ENCODE assay signal across 19 cellular contexts in the genomic region with DNA sequence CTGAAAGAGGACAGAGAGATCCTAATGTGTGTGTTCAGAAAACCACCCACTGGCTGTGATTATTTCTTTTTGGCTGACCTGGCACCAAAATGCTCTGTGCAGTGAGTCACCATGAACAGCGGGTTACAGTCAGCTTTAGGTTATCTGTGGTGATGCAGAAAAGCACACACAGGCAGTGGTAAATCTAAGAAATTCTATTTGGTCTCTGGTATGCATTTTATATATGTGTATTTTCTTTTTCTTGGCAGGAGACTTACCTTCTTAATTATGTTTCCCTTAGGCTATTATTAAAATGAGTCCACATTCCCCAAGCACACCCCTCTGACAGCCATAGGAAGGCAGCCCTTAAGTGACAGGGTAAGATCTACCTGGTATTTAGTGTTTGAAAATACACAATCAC.
DNase-seq lines count a peak whose midpoint lies in the region; TF ChIP-seq lines count a peak whose summit lies in the region.
"Had no signal": no experiment of that assay in that cellular context is flagged by ENCODE, and none has a peak within 500 bp of the region (broad histone marks: within the 10 kb centered on the region; RNA-seq: fewer than 3 reads in every experiment).

No MANE protein-coding gene starts in this region.

- no peaks in the 10 kb centered on the region for H3K9me2 ChIP-seq in GM23248 (ENCODE audit: insufficient read depth)

- H3K9ac ChIP-seq in GM23248, result no peak overlapping the region
- no peak overlapping the region for H3K9ac ChIP-seq in smooth muscle cell (ENCODE audit: low read depth)

- H3K9me3 ChIP-seq in GM23248 (ENCODE audit: low read depth), result no peaks in the 10 kb centered on the region
- H3K9me3 ChIP-seq in smooth muscle cell (replicated peaks; ENCODE audit: low read depth), result no peaks in the 10 kb centered on the region
- H3K9me3 ChIP-seq: HAP-1 had no signal

- no peaks in the 10 kb centered on the region for H3K79me2 ChIP-seq in GM23248 (ENCODE audit: insufficient read depth)
- H3K79me2 ChIP-seq in smooth muscle cell (ENCODE audit: low read depth), result no peaks in the 10 kb centered on the region

- H3K36me3 ChIP-seq in GM23248 (ENCODE audit: low read depth), result no peaks in the 10 kb centered on the region
- H3K36me3 ChIP-seq in smooth muscle cell (ENCODE audit: low read depth), result no peaks in the 10 kb centered on the region
- peaks cover 18% of the 10 kb centered on the region for H3K36me3 ChIP-seq in H7 (replicated peaks; ENCODE audit: control insufficient read depth, insufficient read depth, low read length)

- H3F3A ChIP-seq in GM23248 (ENCODE audit: insufficient read depth) (0 out of 2 replicates have a peak, but pooled peaks cover 7% of the 10 kb centered on the region), smooth muscle cell (ENCODE audit: low read depth) (no peaks in the 10 kb centered on the region)

- no peaks in the 10 kb centered on the region for H3K27me3 ChIP-seq in GM23248 (replicated peaks; ENCODE audit: insufficient read depth)
- no peaks in the 10 kb centered on the region for H3K27me3 ChIP-seq in smooth muscle cell (ENCODE audit: low read depth)
- no peaks in the 10 kb centered on the region for H3K27me3 ChIP-seq in H7 (ENCODE audit: control insufficient read depth, insufficient read depth, low read length)

- H3K4me3 ChIP-seq in GM23248 (no peak overlapping the region), fibroblast of mammary gland (ENCODE audit: control insufficient read depth, low read depth, low read length) (no peak overlapping the region), smooth muscle cell (no peak overlapping the region), H7 (ENCODE audit: insufficient read depth, low read depth, low read length) (no peak overlapping the region)
- H3K4me3 ChIP-seq: HAP-1 had no signal

- TF ChIP-seq CTCF in VCaP (conservative IDR thresholded peaks at IDR 0.05) (no peak), fibroblast of mammary gland (conservative IDR thresholded peaks at IDR 0.05; ENCODE audit: control insufficient read depth, insufficient read depth, low read depth, low read length) (no peak), smooth muscle cell (IDR thresholded peaks at IDR 0.05; ENCODE audit: borderline replicate concordance, insufficient read depth, poor library complexity, severe bottlenecking) (no peak)

- DNase-seq in GM23248 (peak; percentile 76), fibroblast of mammary gland (ENCODE audit: low read depth) (peak; percentile 70), smooth muscle cell (lab: John Stamatoyannopoulos, UW; ENCODE audit: unreplicated experiment) (no peak), GM19240 (ENCODE audit: insufficient read length, low spot score) (no peak), H7 (no peak), GOT3 (lab: John Stamatoyannopoulos, UW) (no peak)
- DNase-seq: activated naive CD8-positive, alpha-beta T cell treated with anti-CD3 and anti-CD28 coated beads, Interleukin-2, amount 50 U/mL, for 24 hours; activated T-cell treated with anti-CD3 and anti-CD28 coated beads, Interleukin-2, amount 50 U/mL, for 24 hours; CD8-positive, alpha-beta memory T cell; GF-D8; head of caudate nucleus; left colon; MV-4-11; NCI-H2227 treated with DMSO at 0.1 percent for 48 hours; stimulated activated CD4-positive, alpha-beta T cell treated with anti-CD3 and anti-CD28 coated beads, Interleukin-4, amount 100 ng/mL, for 1 hour; stimulated activated naive CD4-positive, alpha-beta T cell; T-cell had no signal

- no peak overlapping the region for H2AFZ ChIP-seq in GM23248
- no peak overlapping the region for H2AFZ ChIP-seq in smooth muscle cell (ENCODE audit: low read depth)

- WGBS in GM23248 (ENCODE audit: low coverage in 1 of 2, low lambda C conversion rate in 2 of 2, missing lambda C conversion rate in 2 of 2), 2 experiments, result 0 to 5% methylated on average over 1 of the region's 1 CpG
- WGBS in smooth muscle cell (ENCODE audit: low lambda C conversion rate), result 24% methylated on average over 1 of the region's 1 CpG

- in situ Hi-C loops in GM23248 (cut with MboI), result no loop called here

- peak overlapping the region; percentile 33; the same call in 1 of the 2 replicates for H3K27ac ChIP-seq in GM23248
- peak overlapping the region; percentile 27; the same call in 1 of the 2 replicates for H3K27ac ChIP-seq in VCaP
- peak overlapping the region; percentile 50 for H3K27ac ChIP-seq in smooth muscle cell (ENCODE audit: low read depth)

- H3K4me2 ChIP-seq in GM23248 (ENCODE audit: unreplicated experiment), result peak overlapping the region; percentile 42
- H3K4me2 ChIP-seq in smooth muscle cell, result no peak overlapping the region

- H3K4me1 ChIP-seq in GM23248 (ENCODE audit: insufficient read depth), result peaks cover 18% of the 10 kb centered on the region
- H3K4me1 ChIP-seq in smooth muscle cell (ENCODE audit: low read depth), result no peaks in the 10 kb centered on the region

- H4K20me1 ChIP-seq in GM23248 (ENCODE audit: insufficient read depth), result no peaks in the 10 kb centered on the region
- no peaks in the 10 kb centered on the region for H4K20me1 ChIP-seq in smooth muscle cell (ENCODE audit: low read depth)

Comparison
In these comparisons a context has a peak if more than half of its experiments do, and no peak if none do; other contexts are left out.
1. DNase-seq: peak in GM23248 (single experiment) and fibroblast of mammary gland (single experiment); none in smooth muscle cell (single experiment), GM19240 (single experiment), H7 (single experiment) and GOT3 (single experiment).
2. Peak in every context shown above with its lines, with median percentiles within 50 percentile points of each other: H3K27ac ChIP-seq.